ENCODE assay signal across 1 cellular context in genomic region chr12:27904-28303, GRCh38. TPM values are rescaled to one million over a fixed set of nuclear protein-coding genes. Genes with fewer than 3 reads are reported as not detected.
"Had no signal": no experiment of that assay in that cellular context is flagged by ENCODE, and none has a peak within 500 bp of the region (broad histone marks: within the 10 kb centered on the region; RNA-seq: fewer than 3 reads in every experiment).

No MANE protein-coding gene starts in this region.

RNA-seq across cellular contexts. Expression of gene IQSEC3, which starts 38.7 kb away (rescaled TPM):
- total RNA-seq: pulmonary artery endothelial cell had no signal
